1 cellular context compared by ENCODE assay signal in genomic region chr2:37366773-37367172, GRCh38.
A peak's percentile ranks its signal among the peaks of the same experiment; 100 is the strongest.
TF ChIP-seq lines count a peak whose summit lies in the region.

No MANE protein-coding gene starts in this region.

TF ChIP-seq in GM12878, 131 proteins besides CTCF, POLR2A, EP300 and RAD21:
- TF ChIP-seq DPF2 (IDR thresholded peaks at IDR 0.05) = no peak
- no peak for TF ChIP-seq GABPA (IDR thresholded peaks at IDR 0.05; ENCODE audit: low read depth)
- TF ChIP-seq IKZF2 (IDR thresholded peaks at IDR 0.05) = peak in 1 of 2 experiments; percentile 59; a peak in 1 of 4 replicates
- TF ChIP-seq ZBTB40 (IDR thresholded peaks at IDR 0.05; ENCODE audit: borderline replicate concordance) = no peak
- no peak for TF ChIP-seq ZNF274 (IDR thresholded peaks at IDR 0.05; ENCODE audit: insufficient read depth, insufficient read length)
- TF ChIP-seq CBX5 (IDR thresholded peaks at IDR 0.05; ENCODE audit: low read depth) = no peak
- TF ChIP-seq IKZF1 (conservative IDR thresholded peaks at IDR 0.05) = peak; percentile 54; the same call in 1 of the 2 replicates
- TF ChIP-seq, protein P1, sequence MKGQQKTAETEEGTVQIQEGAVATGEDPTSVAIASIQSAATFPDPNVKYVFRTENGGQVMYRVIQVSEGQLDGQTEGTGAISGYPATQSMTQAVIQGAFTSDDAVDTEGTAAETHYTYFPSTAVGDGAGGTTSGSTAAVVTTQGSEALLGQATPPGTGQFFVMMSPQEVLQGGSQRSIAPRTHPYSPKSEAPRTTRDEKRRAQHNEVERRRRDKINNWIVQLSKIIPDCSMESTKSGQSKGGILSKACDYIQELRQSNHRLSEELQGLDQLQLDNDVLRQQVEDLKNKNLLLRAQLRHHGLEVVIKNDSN (IDR thresholded peaks at IDR 0.05; ENCODE audit: borderline replicate concordance, extremely low read length, insufficient read depth, low read depth, low read length) = no peak
- TF ChIP-seq HDAC2 (IDR thresholded peaks at IDR 0.05) = no peak
- no peak for TF ChIP-seq MTA2 (IDR thresholded peaks at IDR 0.05; ENCODE audit: low read depth)
- TF ChIP-seq YY1 (IDR thresholded peaks at IDR 0.05; ENCODE audit: low read depth, low read length) = no peak
- TF ChIP-seq SPI1 (IDR thresholded peaks at IDR 0.05; ENCODE audit: borderline replicate concordance, insufficient read depth, low read depth, low read length) = peak; percentile 37; the same call in 1 of the 2 replicates
- no peak for TF ChIP-seq ZZZ3 (IDR thresholded peaks at IDR 0.05; ENCODE audit: control insufficient read depth, insufficient read length, low read depth)
- TF ChIP-seq POLR2AphosphoS5 (IDR thresholded peaks at IDR 0.05; ENCODE audit: low read length) = no peak
- peak; percentile 42; the same call in 1 of the 2 replicates for TF ChIP-seq RUNX3 (IDR thresholded peaks at IDR 0.05; ENCODE audit: low read length)
